8 cellular contexts compared by ENCODE assay signal in genomic region chr17:40111221-40112128, GRCh38. TPM values are rescaled to one million over a fixed set of nuclear protein-coding genes. Genes with fewer than 3 reads are reported as not detected.
A peak's percentile ranks its signal among the peaks of the same experiment; 100 is the strongest.
DNase-seq lines count a peak whose midpoint lies in the region; ATAC-seq and TF ChIP-seq lines count a peak whose summit lies in the region.

No MANE protein-coding gene starts in this region.

- TF ChIP-seq POLR2A in lower leg skin (IDR thresholded peaks at IDR 0.05): no peak

- intact Hi-C loops in lower leg skin (cut with DNase I; ENCODE audit: low total_unique reads): loop anchor here (10.0 kb wide), 2 partner anchors 53 to 233 kb away; no protein-coding TSS in a partner anchor

- whole genome bisulfite sequencing in lower leg skin, 2 donors: 0 to 1% methylated on average over 12 of the region's 12 CpGs

- peak; percentile 89 for TF ChIP-seq CTCF in GM12872 (IDR thresholded peaks at IDR 0.05; ENCODE audit: insufficient read depth, low read depth, low read length)
- peak in 1 of 3 donors; percentile 75 for TF ChIP-seq CTCF in lower leg skin (IDR thresholded peaks at IDR 0.05)

- DNase-seq in HPDE6-E6E7 (ENCODE audit: extremely low spot score): peak; percentile 96
- peak; percentile 90 for DNase-seq in NCI-H69 (lab: John Stamatoyannopoulos, UW)
- DNase-seq in activated CD4-positive, alpha-beta T cell treated with anti-CD3 and anti-CD28 coated beads, Interleukin-2, amount 50 U/mL, for 1 hour: peak; percentile 62
- DNase-seq in ecto neural progenitor cell (ENCODE audit: low spot score): peak; percentile 90
- peak; percentile 90 to 97 for DNase-seq in lower leg skin (ENCODE audit: low spot score in 2 of 2)
- peak; percentile 45 for DNase-seq in stimulated activated CD8-positive, alpha-beta memory T cell treated with anti-CD3 and anti-CD28 coated beads, Interleukin-15, amount 100 ng/mL, for 1 hour (ENCODE audit: low read depth)

- no peak overlapping the region for H3K4me3 ChIP-seq in lower leg skin (ENCODE audit: low read depth, poor library complexity, severe bottlenecking)

- ATAC-seq in HG03354 (IDR thresholded peaks at IDR 0.05; ENCODE audit: poor library complexity, severe bottlenecking, unreplicated experiment): no peak

RNA-seq across cellular contexts. Expression of gene MSL1, which starts 10.3 kb away (rescaled TPM):
- total RNA-seq in lower leg skin: 100 to 1,000 TPM in 1 of 4 donors, 10 to 100 TPM in 3; 70.6 to 117 (median 82.4) TPM

RNA-seq across cellular contexts. Expression of gene NR1D1, which starts 11.1 kb away (rescaled TPM):
- total RNA-seq in lower leg skin: 100 to 1,000 TPM; 111 to 194 (median 148) TPM

RNA-seq across cellular contexts. Expression of gene CASC3, which starts 28.9 kb away (rescaled TPM):
- 10 to 100 TPM; 32.3 to 58.1 (median 53.0) TPM for total RNA-seq in lower leg skin

RNA-seq across cellular contexts. Expression of gene THRA, which starts 48.7 kb away (rescaled TPM):
- total RNA-seq in lower leg skin: 10 to 100 TPM; 28.2 to 56.8 (median 42.6) TPM

RNA-seq across cellular contexts. Expression of gene MED24, which starts 57.3 kb away (rescaled TPM):
- 10 to 100 TPM; 47.2 to 88.9 (median 62.9) TPM for total RNA-seq in lower leg skin

Comparison
In these comparisons a context has a peak if more than half of its experiments do, and no peak if none do; other contexts are left out.
1. DNase-seq: peak in every context shown above with its lines; median percentile 96 in HPDE6-E6E7; 94 in lower leg skin; 90 in NCI-H69; 90 in ecto neural progenitor cell; 62 in activated CD4-positive, alpha-beta T cell treated with anti-CD3 and anti-CD28 coated beads, Interleukin-2, amount 50 U/mL, for 1 hour; 45 in stimulated activated CD8-positive, alpha-beta memory T cell treated with anti-CD3 and anti-CD28 coated beads, Interleukin-15, amount 100 ng/mL, for 1 hour.